Comparison of ENCODE assay signal across 1 cellular context in the genomic region with DNA sequence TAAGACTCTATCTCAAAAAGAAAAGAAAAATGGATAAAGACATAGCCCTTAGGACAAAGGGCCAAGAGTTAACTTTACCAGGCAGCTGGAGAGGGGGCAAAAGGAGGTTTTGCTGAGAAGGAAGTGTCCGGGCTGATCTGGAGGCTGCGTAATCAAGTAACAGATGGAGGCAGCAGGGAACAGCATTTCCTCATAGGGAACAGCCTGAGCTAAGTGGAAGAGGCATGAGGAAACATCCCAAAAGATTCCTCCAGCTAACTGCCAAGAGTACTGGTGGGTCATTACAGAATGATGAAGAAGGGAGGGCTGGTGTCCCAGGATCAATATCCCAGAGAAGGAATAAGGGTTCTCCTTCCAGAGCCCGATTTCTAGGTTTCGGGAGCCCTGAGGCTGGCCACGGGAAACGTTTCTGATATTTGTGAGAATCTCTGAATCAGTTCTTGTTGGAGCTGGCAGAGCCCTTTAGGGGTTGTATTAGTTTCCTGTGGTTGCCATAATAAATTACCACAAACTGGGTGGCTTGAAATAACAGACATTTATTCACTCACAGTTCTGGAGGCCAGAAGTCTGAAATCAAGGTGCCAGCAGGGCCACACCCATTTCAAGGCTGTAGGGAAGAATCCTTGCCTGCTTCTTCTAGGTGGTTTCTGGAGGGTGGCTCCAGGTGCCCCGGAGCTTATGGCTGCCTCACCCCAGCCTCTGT.
TF ChIP-seq lines count a peak whose summit lies in the region.

No MANE protein-coding gene starts in this region.

TF ChIP-seq in HepG2, 621 proteins besides CTCF, POLR2A, EP300 and RAD21:
- TF ChIP-seq KDM2A (CRISPR knock-in tag; IDR thresholded peaks at IDR 0.05; ENCODE audit: borderline replicate concordance, low read depth) (no peak), KDM1A (CRISPR knock-in tag; IDR thresholded peaks at IDR 0.05) (peak; percentile 69; the same call in 1 of the 2 replicates), CBX1 (IDR thresholded peaks at IDR 0.05; ENCODE audit: low read depth) (no peak)
